ENCODE assay signal across 17 cellular contexts in the genomic region with DNA sequence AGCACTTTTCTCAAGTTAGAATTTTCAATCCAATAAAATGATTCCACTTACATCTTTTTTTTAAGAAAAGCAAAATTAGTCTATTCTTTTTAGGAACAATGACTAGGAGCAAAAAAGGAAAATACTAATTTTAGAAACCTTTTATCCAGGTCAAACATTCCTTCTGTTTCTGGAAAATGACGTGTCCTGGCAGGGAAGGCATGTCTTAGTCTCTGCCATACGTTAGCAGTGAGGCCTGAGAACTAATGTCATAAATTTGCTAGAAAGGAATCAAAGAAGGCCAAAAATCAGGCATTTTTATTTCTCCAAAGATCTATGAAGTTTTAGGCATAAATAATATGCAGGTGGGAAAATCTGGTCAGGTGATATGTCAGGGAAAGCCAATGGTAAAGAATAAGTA. TPM values are rescaled to one million over a fixed set of nuclear protein-coding genes. Genes with fewer than 3 reads are reported as not detected.
DNase-seq lines count a peak whose midpoint lies in the region; ATAC-seq and TF ChIP-seq lines count a peak whose summit lies in the region.
"Had no signal": no experiment of that assay in that cellular context is flagged by ENCODE, and none has a peak within 500 bp of the region (broad histone marks: within the 10 kb centered on the region; RNA-seq: fewer than 3 reads in every experiment).

No MANE protein-coding gene starts in this region.

- peak overlapping the region; percentile 69 for H3K27ac ChIP-seq in GM23248
- H3K27ac ChIP-seq in caudate nucleus (ENCODE audit: low read depth, low read length), result peak overlapping the region; percentile 16
- no peak overlapping the region for H3K27ac ChIP-seq in CD8-positive, alpha-beta T cell (ENCODE audit: low read depth, low read length)
- H3K27ac ChIP-seq in A673 (ENCODE audit: low read depth, low read length, poor library complexity, severe bottlenecking), result no peak overlapping the region
- H3K27ac ChIP-seq: C4-2B, HL-60 had no signal

- 43 to 44% methylated on average over 2 of the region's 2 CpGs for WGBS in GM23248 (ENCODE audit: low coverage in 1 of 2, low lambda C conversion rate in 2 of 2, missing lambda C conversion rate in 2 of 2), 2 experiments

- peak overlapping the region; percentile 27; the same call in 1 of the 2 replicates for H3K9ac ChIP-seq in GM23248

- peaks cover 31% of the 10 kb centered on the region for H3F3A ChIP-seq in GM23248 (ENCODE audit: insufficient read depth)

- POLR2A ChIA-PET in CD8-positive, alpha-beta T cell (lab: Charles Lee), result no interaction called here
- POLR2A ChIA-PET in A673 (lab: Charles Lee; ENCODE audit: low non-redundant PET), result no interaction called here

- H4K20me1 ChIP-seq in GM23248 (ENCODE audit: insufficient read depth), result no peaks in the 10 kb centered on the region

- no peaks in the 10 kb centered on the region for H3K79me2 ChIP-seq in GM23248 (ENCODE audit: insufficient read depth)

- ATAC-seq in CD8-positive, alpha-beta T cell, result no peak
- ATAC-seq in GM19035 (IDR thresholded peaks at IDR 0.05; ENCODE audit: unreplicated experiment), result no peak
- ATAC-seq: GM23338, K562 had no signal

- H3K9me2 ChIP-seq in GM23248 (ENCODE audit: insufficient read depth), result no peaks in the 10 kb centered on the region

- DNase-seq in GM23248 (peak; percentile 63), caudate nucleus (lab: John Stamatoyannopoulos, UW) (peak in 1 of 61 donors; percentile 46), fibroblast of pulmonary artery (ENCODE audit: low read depth) (peak; percentile 18), A673 (ENCODE audit: low spot score) (no peak), HuH-7.5 (ENCODE audit: low spot score) (no peak)
- DNase-seq in CD8-positive, alpha-beta T cell, result no peak
- DNase-seq: BE2C; Caco-2; CD4-positive, alpha-beta memory T cell; DND-41; GF-D8; H7 had no signal

- H3K4me1 ChIP-seq in GM23248 (ENCODE audit: insufficient read depth) (peaks cover 26% of the 10 kb centered on the region), A673 (ENCODE audit: insufficient read depth, low read length, poor library complexity, severe bottlenecking) (no peaks in the 10 kb centered on the region)
- no peaks in the 10 kb centered on the region for H3K4me1 ChIP-seq in CD8-positive, alpha-beta T cell (ENCODE audit: insufficient read depth, low read length)
- H3K4me1 ChIP-seq: BE2C, Caco-2 had no signal

- H3K36me3 ChIP-seq in GM23248 (ENCODE audit: low read depth), result no peaks in the 10 kb centered on the region
- no peaks in the 10 kb centered on the region for H3K36me3 ChIP-seq in CD8-positive, alpha-beta T cell (ENCODE audit: insufficient read depth, low read length)
- H3K36me3 ChIP-seq in A673 (ENCODE audit: insufficient read depth, low read length, poor library complexity, severe bottlenecking), result no peaks in the 10 kb centered on the region
- H3K36me3 ChIP-seq: BE2C had no signal

- TF ChIP-seq CTCF in fibroblast of pulmonary artery (IDR thresholded peaks at IDR 0.05; ENCODE audit: low read length, missing control alignments), result no peak
- TF ChIP-seq CTCF in CD8-positive, alpha-beta T cell (IDR thresholded peaks at IDR 0.05), result no peak
- TF ChIP-seq CTCF in A673 (conservative IDR thresholded peaks at IDR 0.05; ENCODE audit: low read depth, low read length), result no peak

- H3K4me3 Mint-ChIP-seq in CD8-positive, alpha-beta T cell, result no peak overlapping the region
- H3K4me3 Mint-ChIP-seq: CD4-positive, alpha-beta memory T cell; GM23338 had no signal

- no peak overlapping the region for H3K27ac Mint-ChIP-seq in CD8-positive, alpha-beta T cell
- H3K27ac Mint-ChIP-seq: CD4-positive, alpha-beta memory T cell; GM23338 had no signal

- no peaks in the 10 kb centered on the region for H3K36me3 Mint-ChIP-seq in CD8-positive, alpha-beta T cell
- H3K36me3 Mint-ChIP-seq: CD4-positive, alpha-beta memory T cell had no signal

- peaks cover 15% of the 10 kb centered on the region for H3K27me3 Mint-ChIP-seq in CD8-positive, alpha-beta T cell (ENCODE audit: low read depth)

- H3K4me3 ChIP-seq in GM23248 (no peak overlapping the region), fibroblast of pulmonary artery (replicated peaks; ENCODE audit: low read depth, low read length) (no peak overlapping the region), A673 (ENCODE audit: low read depth, low read length, poor library complexity, severe bottlenecking) (no peak overlapping the region)
- no peak overlapping the region for H3K4me3 ChIP-seq in CD8-positive, alpha-beta T cell (ENCODE audit: low read depth, low read length)
- H3K4me3 ChIP-seq: GM23338, K562 had no signal

- CTCF ChIA-PET in CD8-positive, alpha-beta T cell (lab: Charles Lee), result interaction anchor here (1.5 kb wide), 1 partner anchor 15 kb away, joined by 5 read pairs; no protein-coding TSS in a partner anchor
- CTCF ChIA-PET in A673 (lab: Charles Lee), result no interaction called here

- H3K9me3 ChIP-seq in GM23248 (ENCODE audit: low read depth), result no peaks in the 10 kb centered on the region
- H3K9me3 ChIP-seq in CD8-positive, alpha-beta T cell (ENCODE audit: low read length), result no peaks in the 10 kb centered on the region
- no peaks in the 10 kb centered on the region for H3K9me3 ChIP-seq in A673 (ENCODE audit: low read depth, low read length, poor library complexity, severe bottlenecking)
- H3K9me3 ChIP-seq: BE2C, Caco-2 had no signal

- H3K4me2 ChIP-seq in GM23248 (ENCODE audit: unreplicated experiment), result peak overlapping the region; percentile 55
- H3K4me2 ChIP-seq: GM23338 had no signal

- H2AFZ ChIP-seq in GM23248, result no peak overlapping the region
- H2AFZ ChIP-seq: GM23338 had no signal

- in situ Hi-C loops in GM23248 (cut with MboI), result no loop called here

- BruUV-seq in A673 (replicated peaks; lab: Mats Ljungman, UMichigan), result no TSS peak

- peaks cover 4% of the 10 kb centered on the region for H3K9me3 Mint-ChIP-seq in CD8-positive, alpha-beta T cell
- H3K9me3 Mint-ChIP-seq: GM23338 had no signal

- intact Hi-C loops in CD8-positive, alpha-beta T cell (cut with DNase I, micrococcal nuclease), result no loop called here
- intact Hi-C loops in A673 (cut with micrococcal nuclease; ENCODE audit: unreplicated experiment), result no loop called here

- H3K4me1 Mint-ChIP-seq in CD8-positive, alpha-beta T cell (ENCODE audit: low read depth), result peaks cover 3% of the 10 kb centered on the region
- H3K4me1 Mint-ChIP-seq: GM23338 had no signal

- H3K27me3 ChIP-seq in GM23248 (replicated peaks; ENCODE audit: insufficient read depth), result no peaks in the 10 kb centered on the region
- H3K27me3 ChIP-seq in CD8-positive, alpha-beta T cell (ENCODE audit: insufficient read depth, low read length), result no peaks in the 10 kb centered on the region
- H3K27me3 ChIP-seq in A673 (replicated peaks; ENCODE audit: insufficient read depth, low read depth, low read length, poor library complexity), result no peaks in the 10 kb centered on the region

RNA-seq across cellular contexts. Expression of a gene that starts 21.2 kb away (rescaled TPM):
- not detected in 2 replicates for total RNA-seq in GM23248 (2014; rRNA removed; shearing (Covaris generic))
- 0.38 and 0.41 TPM in 2 replicates for polyA plus RNA-seq in GM23248 (2016; fragmentation: Nextera tagmentation; extraction: Ambion mirVana)
- not detected for total RNA-seq in CD8-positive, alpha-beta T cell
- 1.4 and 2.6 TPM in 2 replicates for total RNA-seq in A673 (2021)

Comparison
In these comparisons a context has a peak if more than half of its experiments do, and no peak if none do; other contexts are left out.
1. DNase-seq: peak in GM23248 (single experiment) and fibroblast of pulmonary artery (single experiment); none in CD8-positive, alpha-beta T cell (0 of 7), A673 (single experiment) and HuH-7.5 (single experiment).
2. H3K27ac ChIP-seq: peak in GM23248 (single experiment) and caudate nucleus (single experiment); none in CD8-positive, alpha-beta T cell (single experiment) and A673 (single experiment).